In genomic region chr9:95875305-95876137, GRCh38 we compare ENCODE assay signal across 1 cellular context.
TF ChIP-seq lines count a peak whose summit lies in the region.

A gene with protein sequence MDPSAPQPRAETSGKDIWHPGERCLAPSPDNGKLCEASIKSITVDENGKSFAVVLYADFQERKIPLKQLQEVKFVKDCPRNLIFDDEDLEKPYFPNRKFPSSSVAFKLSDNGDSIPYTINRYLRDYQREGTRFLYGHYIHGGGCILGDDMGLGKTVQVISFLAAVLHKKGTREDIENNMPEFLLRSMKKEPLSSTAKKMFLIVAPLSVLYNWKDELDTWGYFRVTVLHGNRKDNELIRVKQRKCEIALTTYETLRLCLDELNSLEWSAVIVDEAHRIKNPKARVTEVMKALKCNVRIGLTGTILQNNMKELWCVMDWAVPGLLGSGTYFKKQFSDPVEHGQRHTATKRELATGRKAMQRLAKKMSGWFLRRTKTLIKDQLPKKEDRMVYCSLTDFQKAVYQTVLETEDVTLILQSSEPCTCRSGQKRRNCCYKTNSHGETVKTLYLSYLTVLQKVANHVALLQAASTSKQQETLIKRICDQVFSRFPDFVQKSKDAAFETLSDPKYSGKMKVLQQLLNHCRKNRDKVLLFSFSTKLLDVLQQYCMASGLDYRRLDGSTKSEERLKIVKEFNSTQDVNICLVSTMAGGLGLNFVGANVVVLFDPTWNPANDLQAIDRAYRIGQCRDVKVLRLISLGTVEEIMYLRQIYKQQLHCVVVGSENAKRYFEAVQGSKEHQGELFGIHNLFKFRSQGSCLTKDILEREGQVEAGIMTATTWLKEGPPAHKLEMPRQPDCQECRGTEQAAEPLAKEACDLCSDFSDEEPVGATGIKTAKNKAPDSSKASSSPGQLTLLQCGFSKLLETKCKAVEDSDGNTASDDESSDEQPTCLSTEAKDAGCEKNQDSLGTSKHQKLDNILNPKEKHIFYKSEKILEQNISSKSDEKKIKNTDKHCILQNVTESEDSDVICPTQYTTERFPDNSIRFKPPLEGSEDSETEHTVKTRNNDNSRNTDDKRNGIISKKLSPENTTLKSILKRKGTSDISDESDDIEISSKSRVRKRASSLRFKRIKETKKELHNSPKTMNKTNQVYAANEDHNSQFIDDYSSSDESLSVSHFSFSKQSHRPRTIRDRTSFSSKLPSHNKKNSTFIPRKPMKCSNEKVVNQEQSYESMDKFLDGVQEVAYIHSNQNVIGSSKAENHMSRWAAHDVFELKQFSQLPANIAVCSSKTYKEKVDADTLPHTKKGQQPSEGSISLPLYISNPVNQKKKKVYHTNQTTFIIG (N-terminal part only) (plus strand): TSS chr9:95875691. CDS start chr9:95876039, 348 bp downstream.

TF ChIP-seq in GM12878, 131 proteins besides CTCF, POLR2A, EP300 and RAD21 (continued from another document):
- TF ChIP-seq ASH2L (IDR thresholded peaks at IDR 0.05; ENCODE audit: borderline replicate concordance, low read depth) = peak; percentile 71; the same call in 1 of the 2 replicates
- TF ChIP-seq TCF3 (IDR thresholded peaks at IDR 0.05; ENCODE audit: borderline replicate concordance, insufficient read depth, low read depth, low read length) = 0 out of 2 replicates have a peak, but pooled peaks have one; percentile 60
- TF ChIP-seq MEF2A (IDR thresholded peaks at IDR 0.05; ENCODE audit: insufficient read depth, low read depth, low read length) = peak; percentile 52; the same call in 1 of the 2 replicates
- TF ChIP-seq, protein P1, sequence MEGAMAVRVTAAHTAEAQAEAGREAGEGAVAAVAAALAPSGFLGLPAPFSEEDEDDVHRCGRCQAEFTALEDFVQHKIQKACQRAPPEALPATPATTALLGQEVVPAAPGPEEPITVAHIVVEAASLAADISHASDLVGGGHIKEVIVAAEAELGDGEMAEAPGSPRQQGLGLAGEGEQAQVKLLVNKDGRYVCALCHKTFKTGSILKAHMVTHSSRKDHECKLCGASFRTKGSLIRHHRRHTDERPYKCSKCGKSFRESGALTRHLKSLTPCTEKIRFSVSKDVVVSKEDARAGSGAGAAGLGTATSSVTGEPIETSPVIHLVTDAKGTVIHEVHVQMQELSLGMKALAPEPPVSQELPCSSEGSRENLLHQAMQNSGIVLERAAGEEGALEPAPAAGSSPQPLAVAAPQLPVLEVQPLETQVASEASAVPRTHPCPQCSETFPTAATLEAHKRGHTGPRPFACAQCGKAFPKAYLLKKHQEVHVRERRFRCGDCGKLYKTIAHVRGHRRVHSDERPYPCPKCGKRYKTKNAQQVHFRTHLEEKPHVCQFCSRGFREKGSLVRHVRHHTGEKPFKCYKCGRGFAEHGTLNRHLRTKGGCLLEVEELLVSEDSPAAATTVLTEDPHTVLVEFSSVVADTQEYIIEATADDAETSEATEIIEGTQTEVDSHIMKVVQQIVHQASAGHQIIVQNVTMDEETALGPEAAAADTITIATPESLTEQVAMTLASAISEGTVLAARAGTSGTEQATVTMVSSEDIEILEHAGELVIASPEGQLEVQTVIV (IDR thresholded peaks at IDR 0.05; ENCODE audit: borderline replicate concordance, partially characterized antibody) = peak; percentile 32
- TF ChIP-seq ZNF24 (IDR thresholded peaks at IDR 0.05) = peak; percentile 56; the same call in 1 of the 2 replicates
- peak; percentile 92 for TF ChIP-seq PML (IDR thresholded peaks at IDR 0.05; ENCODE audit: low read length)
- TF ChIP-seq, protein P2, sequence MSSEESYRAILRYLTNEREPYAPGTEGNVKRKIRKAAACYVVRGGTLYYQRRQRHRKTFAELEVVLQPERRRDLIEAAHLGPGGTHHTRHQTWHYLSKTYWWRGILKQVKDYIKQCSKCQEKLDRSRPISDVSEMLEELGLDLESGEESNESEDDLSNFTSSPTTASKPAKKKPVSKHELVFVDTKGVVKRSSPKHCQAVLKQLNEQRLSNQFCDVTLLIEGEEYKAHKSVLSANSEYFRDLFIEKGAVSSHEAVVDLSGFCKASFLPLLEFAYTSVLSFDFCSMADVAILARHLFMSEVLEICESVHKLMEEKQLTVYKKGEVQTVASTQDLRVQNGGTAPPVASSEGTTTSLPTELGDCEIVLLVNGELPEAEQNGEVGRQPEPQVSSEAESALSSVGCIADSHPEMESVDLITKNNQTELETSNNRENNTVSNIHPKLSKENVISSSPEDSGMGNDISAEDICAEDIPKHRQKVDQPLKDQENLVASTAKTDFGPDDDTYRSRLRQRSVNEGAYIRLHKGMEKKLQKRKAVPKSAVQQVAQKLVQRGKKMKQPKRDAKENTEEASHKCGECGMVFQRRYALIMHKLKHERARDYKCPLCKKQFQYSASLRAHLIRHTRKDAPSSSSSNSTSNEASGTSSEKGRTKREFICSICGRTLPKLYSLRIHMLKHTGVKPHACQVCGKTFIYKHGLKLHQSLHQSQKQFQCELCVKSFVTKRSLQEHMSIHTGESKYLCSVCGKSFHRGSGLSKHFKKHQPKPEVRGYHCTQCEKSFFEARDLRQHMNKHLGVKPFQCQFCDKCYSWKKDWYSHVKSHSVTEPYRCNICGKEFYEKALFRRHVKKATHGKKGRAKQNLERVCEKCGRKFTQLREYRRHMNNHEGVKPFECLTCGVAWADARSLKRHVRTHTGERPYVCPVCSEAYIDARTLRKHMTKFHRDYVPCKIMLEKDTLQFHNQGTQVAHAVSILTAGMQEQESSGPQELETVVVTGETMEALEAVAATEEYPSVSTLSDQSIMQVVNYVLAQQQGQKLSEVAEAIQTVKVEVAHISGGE (CRISPR knock-in tag; IDR thresholded peaks at IDR 0.05) = peak; percentile 89
- peak; percentile 100 for TF ChIP-seq BRCA1 (IDR thresholded peaks at IDR 0.05; ENCODE audit: low read depth, low read length)
- TF ChIP-seq TCF12 (IDR thresholded peaks at IDR 0.05; ENCODE audit: low read depth, low read length) = no peak
- TF ChIP-seq NFIC (IDR thresholded peaks at IDR 0.05; ENCODE audit: low read depth, low read length) = 0 out of 2 replicates have a peak, but pooled peaks have one; percentile 18
- no peak for TF ChIP-seq ZNF384 (IDR thresholded peaks at IDR 0.05; ENCODE audit: borderline replicate concordance, low read depth, low read length)
- peak; percentile 68; the same call in 1 of the 2 replicates for TF ChIP-seq ZBED1 (IDR thresholded peaks at IDR 0.05; ENCODE audit: borderline replicate concordance)
- TF ChIP-seq NR2C1 (IDR thresholded peaks at IDR 0.05) = peak; percentile 57; the same call in 1 of the 2 replicates
- no peak for TF ChIP-seq KDM1A (IDR thresholded peaks at IDR 0.05; ENCODE audit: borderline replicate concordance)
- TF ChIP-seq MYC (IDR thresholded peaks at IDR 0.05; ENCODE audit: insufficient read depth, insufficient read length, insufficient replicate concordance, low read length, severe bottlenecking) = peak; percentile 60
- peak; percentile 74 for TF ChIP-seq RELA (IDR thresholded peaks at IDR 0.05; ENCODE audit: borderline replicate concordance, partially characterized antibody)
TF ChIP-seq in GM12878: peak in this region for 74.
